18 cellular contexts compared by ENCODE assay signal in genomic region chr7:117652943-117653700, GRCh38.
DNase-seq lines count a peak whose midpoint lies in the region; ATAC-seq, FAIRE-seq and TF ChIP-seq lines count a peak whose summit lies in the region.
"Had no signal": no experiment of that assay in that cellular context is flagged by ENCODE, and none has a peak within 500 bp of the region (broad histone marks: within the 10 kb centered on the region; RNA-seq: fewer than 3 reads in every experiment).

No MANE protein-coding gene starts in this region.

- H3K9ac ChIP-seq in H9 (ENCODE audit: extremely low read depth, insufficient read length, low read length): no peak overlapping the region
- no peak overlapping the region for H3K9ac ChIP-seq in NT2/D1 (ENCODE audit: insufficient read length, low read depth)
- H3K9ac ChIP-seq in H1 (replicated peaks in 1 of 4; ENCODE audit: extremely low read depth in 1 of 4, low read depth in 3 of 4, low read length in 3 of 4): no peak overlapping the region; a peak in 1 of 7 replicates
- H3K9ac ChIP-seq in mucosa of rectum (ENCODE audit: low read depth in 1 of 2, low read length in 2 of 2): no peak overlapping the region
- H3K9ac ChIP-seq: BLaER1 treated with 17β-estradiol and CSF1 and Interleukin-3, amounts not matched to agents 10 nM and 100 nM had no signal

- TF ChIP-seq CTCF in H9 (conservative IDR thresholded peaks at IDR 0.05): no peak
- TF ChIP-seq CTCF in H1 (IDR thresholded peaks at IDR 0.05; ENCODE audit: control extremely low read depth in 1 of 3, insufficient read depth in 1 of 3, low read depth in 1 of 3, low read length in 3 of 3): no peak

- no peaks in the 10 kb centered on the region for H3K79me2 ChIP-seq in H9 (ENCODE audit: insufficient read depth, low read length)
- no peaks in the 10 kb centered on the region for H3K79me2 ChIP-seq in H1 (ENCODE audit: control insufficient read depth in 1 of 2, insufficient read depth in 2 of 2, low read length in 2 of 2)

- H3K23me2 ChIP-seq in H9 (ENCODE audit: insufficient read length, low read depth, low read length, poor library complexity, severe bottlenecking) (no peaks in the 10 kb centered on the region), H1 (ENCODE audit: low read depth, low read length) (no peaks in the 10 kb centered on the region)

- peak overlapping the region; percentile 30 to 76 (median 49); a peak in 3 of 7 replicates for H3K27ac Mint-ChIP-seq in H9
- H3K27ac Mint-ChIP-seq: CD4-positive, alpha-beta T cell had no signal

- POLR2A ChIA-PET in H1 (lab: Charles Lee; ENCODE audit: partially characterized antibody): no interaction called here

- no peak overlapping the region for H3K23ac ChIP-seq in H9 (ENCODE audit: insufficient read length, low read depth, low read length)
- H3K23ac ChIP-seq in H1 (ENCODE audit: insufficient read length): no peak overlapping the region

- H3K18ac ChIP-seq in H9 (ENCODE audit: insufficient read length, low read depth, low read length) (no peak overlapping the region), H1 (ENCODE audit: extremely low read depth, low read length) (no peak overlapping the region; the same call in 1 of the 2 replicates)

- H2BK12ac ChIP-seq in H9 (ENCODE audit: insufficient read length, low read depth, low read length) (no peak overlapping the region), H1 (ENCODE audit: low read depth, low read length) (no peak overlapping the region; the same call in 1 of the 2 replicates)

- H3K27me3 ChIP-seq in H9 (ENCODE audit: insufficient read depth, low read length): no peaks in the 10 kb centered on the region
- no peaks in the 10 kb centered on the region for H3K27me3 ChIP-seq in NT2/D1 (ENCODE audit: insufficient read depth, insufficient read length)
- H3K27me3 ChIP-seq in H1 (replicated peaks in 1 of 4; ENCODE audit: control insufficient read depth in 3 of 4, extremely low read depth in 1 of 4, insufficient read depth in 3 of 4, low read length in 3 of 4): no peaks in the 10 kb centered on the region
- no peaks in the 10 kb centered on the region for H3K27me3 ChIP-seq in mucosa of rectum (ENCODE audit: control insufficient read depth in 2 of 2, insufficient read depth in 2 of 2, low read length in 2 of 2)
- H3K27me3 ChIP-seq: BLaER1 treated with 17β-estradiol and CSF1 and Interleukin-3, amounts not matched to agents 10 nM and 100 nM had no signal

- no peak overlapping the region for H2BK20ac ChIP-seq in H9 (ENCODE audit: low read depth, low read length, poor library complexity, severe bottlenecking)
- H2BK20ac ChIP-seq in H1 (ENCODE audit: low read length): no peak overlapping the region; the same call in 1 of the 2 replicates

- H3K36me3 ChIP-seq in NT2/D1 (ENCODE audit: insufficient read depth, insufficient read length, low read length) (no peaks in the 10 kb centered on the region), H1 (ENCODE audit: control insufficient read depth in 2 of 4, insufficient read depth in 4 of 4, low read length in 3 of 4) (no peaks in the 10 kb centered on the region), mucosa of rectum (ENCODE audit: control insufficient read depth in 2 of 2, insufficient read depth in 2 of 2, low read length in 2 of 2) (peaks cover 9 to 10% of the 10 kb centered on the region in 2 donors)
- H3K36me3 ChIP-seq: BLaER1 treated with 17β-estradiol and CSF1 and Interleukin-3, amounts not matched to agents 10 nM and 100 nM had no signal

- peak; percentile 82 for FAIRE-seq in H1 (lab: Jason Lieb, UNC)
- FAIRE-seq: HTR-8/SVneo had no signal

- DNase-seq in H9 (no peak), NT2/D1 (ENCODE audit: low read depth, low spot score) (peak; percentile 69), H1 (ENCODE audit: low read depth in 1 of 2, low spot score in 2 of 2) (peak in 1 of 2 experiments; percentile 38), DMS79 (lab: John Stamatoyannopoulos, UW) (no peak), CD1c-positive myeloid dendritic cell (ENCODE audit: extremely low spot score) (no peak), foreskin melanocyte (no peak)
- DNase-seq: ACHN; Calu3; CD4-positive, alpha-beta T cell; GF-D8; GOT3; HCEC 1CT; Kasumi-1; KBM-7 had no signal

- H4K5ac ChIP-seq in H9 (ENCODE audit: insufficient read length, low read depth, low read length) (no peak overlapping the region), H1 (ENCODE audit: insufficient read length, low read depth, low read length) (no peak overlapping the region)

- WGBS in H9 (ENCODE audit: extremely low coverage, insufficient read length, low lambda C conversion rate): no CpG with 5 or more reads among the region's 4 CpGs
- 51% methylated on average over 4 of the region's 4 CpGs; no CpG with 5 or more reads in 1 of the 2 experiments for WGBS in H1 (ENCODE audit: extremely low coverage in 1 of 2, insufficient coverage in 1 of 2, insufficient read length in 1 of 2, insufficient replicate concordance in 2 of 2, low coverage in 1 of 2, low lambda C conversion rate in 2 of 2, missing lambda C conversion rate in 1 of 2), 2 experiments

- H3K4me3 Mint-ChIP-seq in H9: no peak overlapping the region; a peak in 1 of 5 replicates
- H3K4me3 Mint-ChIP-seq: CD4-positive, alpha-beta T cell had no signal

- no peak overlapping the region for H2BK5ac ChIP-seq in H9 (ENCODE audit: insufficient read length, low read length)
- no peak overlapping the region; the same call in 1 of the 2 replicates for H2BK5ac ChIP-seq in H1 (ENCODE audit: low read depth, low read length)

- H3K36me3 Mint-ChIP-seq in H9 (ENCODE audit: insufficient read depth in 1 of 3, low read depth in 3 of 3): peaks cover 0 to 14% (median 10%) of the 10 kb centered on the region in 3 experiments; a peak in 5 of 7 replicates

- no peaks in the 10 kb centered on the region for H4K20me1 ChIP-seq in H9 (ENCODE audit: control insufficient read depth, insufficient read depth, insufficient read length)
- H4K20me1 ChIP-seq in H1 (replicated peaks in 1 of 2; ENCODE audit: control insufficient read depth in 1 of 2, insufficient read depth in 2 of 2, low read length in 2 of 2): no peaks in the 10 kb centered on the region
- H4K20me1 ChIP-seq: BLaER1 treated with 17β-estradiol and CSF1 and Interleukin-3, amounts not matched to agents 10 nM and 100 nM had no signal

- H3K4me2 ChIP-seq in H9 (ENCODE audit: insufficient read depth, insufficient read length, low read length) (no peak overlapping the region), H1 (ENCODE audit: insufficient read depth in 1 of 2, low read depth in 2 of 2, low read length in 2 of 2) (peak overlapping the region; percentile 24 to 60; a peak in 3 of 4 replicates)
- H3K4me2 ChIP-seq: BLaER1 treated with 17β-estradiol and CSF1 and Interleukin-3, amounts not matched to agents 10 nM and 100 nM had no signal

- H2BK15ac ChIP-seq in H9 (ENCODE audit: low read depth, low read length): no peak overlapping the region
- no peak overlapping the region for H2BK15ac ChIP-seq in H1 (ENCODE audit: low read length)

- peaks cover 13% of the 10 kb centered on the region for H3K27me3 Mint-ChIP-seq in H9 (ENCODE audit: low read depth)
- H3K27me3 Mint-ChIP-seq: CD4-positive, alpha-beta T cell had no signal

- H3K9me3 ChIP-seq in H9 (ENCODE audit: control insufficient read depth, low read depth, low read length) (no peaks in the 10 kb centered on the region), NT2/D1 (ENCODE audit: insufficient read depth, low read length) (peaks cover 4% of the 10 kb centered on the region; the same call in 1 of the 2 replicates), H1 (ENCODE audit: insufficient read depth in 2 of 2, low read depth in 1 of 2, low read length in 1 of 2) (no peaks in the 10 kb centered on the region), mucosa of rectum (ENCODE audit: control insufficient read depth in 2 of 2, low read length in 2 of 2) (no peaks in the 10 kb centered on the region)

- H3K4ac ChIP-seq in H9 (ENCODE audit: low read depth, low read length) (no peak overlapping the region), H1 (replicated peaks; ENCODE audit: insufficient read length, low read depth, low read length) (no peak overlapping the region)

- H3K27ac ChIP-seq in H9 (ENCODE audit: insufficient read length, low read depth, low read length): no peak overlapping the region
- no peak overlapping the region; the same call in 1 of the 2 replicates for H3K27ac ChIP-seq in H1 (ENCODE audit: low read depth, low read length)
- H3K27ac ChIP-seq in mucosa of rectum (ENCODE audit: low read depth in 2 of 2, low read length in 2 of 2): peak overlapping the region; percentile 11 to 13
- H3K27ac ChIP-seq: BLaER1 treated with 17β-estradiol and CSF1 and Interleukin-3, amounts not matched to agents 10 nM and 100 nM had no signal

- H4K8ac ChIP-seq in H9 (replicated peaks; ENCODE audit: insufficient read length, low read depth, low read length) (no peak overlapping the region), H1 (ENCODE audit: extremely low read depth, insufficient read depth, low read length) (no peak overlapping the region)

- CTCF ChIA-PET in H1 (lab: Charles Lee; ENCODE audit: partially characterized antibody): interaction anchor here (1.1 to 2.9 kb wide), 6 partner anchors 8 to 194 kb away, joined by 3 to 12 read pairs (median 4); no protein-coding TSS in a partner anchor

- H3K4me1 Mint-ChIP-seq in H9: peaks cover 30 to 35% of the 10 kb centered on the region in 2 experiments

- TF ChIP-seq EP300 in H1 (IDR thresholded peaks at IDR 0.05; ENCODE audit: borderline replicate concordance in 1 of 2, low read depth in 2 of 2, low read length in 2 of 2): peak in 1 of 2 experiments; percentile 16; a peak in 1 of 3 replicates

- no peak overlapping the region for H3K56ac ChIP-seq in H9 (ENCODE audit: insufficient read length, low read depth, low read length)
- no peak overlapping the region for H3K56ac ChIP-seq in H1 (replicated peaks; ENCODE audit: insufficient read length, low read depth, low read length)

- H4K91ac ChIP-seq in H9 (ENCODE audit: insufficient read length, low read depth, low read length) (no peak overlapping the region), H1 (replicated peaks; ENCODE audit: insufficient read length, low read length) (peak overlapping the region; percentile 38)

- TF ChIP-seq POLR2A in H1 (IDR thresholded peaks at IDR 0.05; ENCODE audit: control extremely low read depth in 1 of 2, low read depth in 2 of 2, low read length in 2 of 2): no peak

- H3K4me1 ChIP-seq in H9 (ENCODE audit: insufficient read depth, low read length) (peaks cover 5% of the 10 kb centered on the region), NT2/D1 (ENCODE audit: insufficient read depth, insufficient read length) (no peaks in the 10 kb centered on the region), H1 (replicated peaks in 1 of 4; ENCODE audit: control insufficient read depth in 3 of 4, insufficient read depth in 4 of 4, low read length in 3 of 4) (peaks cover 4 to 5% (median 5%) of the 10 kb centered on the region in 4 experiments; a peak in 4 of 7 replicates), mucosa of rectum (ENCODE audit: control insufficient read depth in 2 of 2, insufficient read depth in 2 of 2, low read length in 2 of 2) (peaks cover 9 to 18% of the 10 kb centered on the region in 2 donors)
- H3K4me1 ChIP-seq: BLaER1 treated with 17β-estradiol and CSF1 and Interleukin-3, amounts not matched to agents 10 nM and 100 nM had no signal

- H3K4me3 ChIP-seq in NT2/D1 (ENCODE audit: insufficient read length, low read depth) (no peak overlapping the region), H1 (ENCODE audit: extremely low read depth in 1 of 4, insufficient read depth in 2 of 4, low read depth in 3 of 4, low read length in 4 of 4) (peak overlapping the region in 1 of 4 experiments; percentile 2; a peak in 1 of 8 replicates), mucosa of rectum (ENCODE audit: low read length in 2 of 2) (no peak overlapping the region)
- H3K4me3 ChIP-seq: BLaER1 treated with 17β-estradiol and CSF1 and Interleukin-3, amounts not matched to agents 10 nM and 100 nM had no signal

- no peak overlapping the region for H3T11ph ChIP-seq in H9 (ENCODE audit: low read length)

- H2BK120ac ChIP-seq in H9 (ENCODE audit: low read depth, low read length, poor library complexity, severe bottlenecking): no peak overlapping the region
- H2BK120ac ChIP-seq in H1 (replicated peaks; ENCODE audit: low read depth, low read length): peak overlapping the region; percentile 94

- H2AK5ac ChIP-seq in H9 (ENCODE audit: insufficient read length, low read length): no peak overlapping the region
- H2AK5ac ChIP-seq in H1 (ENCODE audit: low read depth, low read length): no peak overlapping the region

- H3K79me1 ChIP-seq in H9 (ENCODE audit: insufficient read depth, low read depth, low read length, poor library complexity, severe bottlenecking) (no peaks in the 10 kb centered on the region), H1 (ENCODE audit: low read depth, low read length) (no peaks in the 10 kb centered on the region)

- H2AFZ ChIP-seq in H9 (ENCODE audit: low read length) (no peak overlapping the region), H1 (ENCODE audit: low read length) (no peak overlapping the region)

- no peaks in the 10 kb centered on the region for H3K9me3 Mint-ChIP-seq in H9

- no peak for TF ChIP-seq RAD21 in H1 (IDR thresholded peaks at IDR 0.05 in 1 of 2, conservative IDR thresholded peaks at IDR 0.05 in 1 of 2; ENCODE audit: low read depth in 2 of 2, low read length in 2 of 2)

- H3K14ac ChIP-seq in H9 (ENCODE audit: insufficient read depth, low read length) (no peak overlapping the region), H1 (ENCODE audit: insufficient read length) (no peak overlapping the region)

- no peak for ATAC-seq in GM18520 (IDR thresholded peaks at IDR 0.05; ENCODE audit: unreplicated experiment)

Comparison
In these comparisons a context has a peak if more than half of its experiments do, and no peak if none do; other contexts are left out.
1. H3K27ac ChIP-seq: peak in mucosa of rectum (2 of 2); none in H9 (single experiment) and H1 (single experiment).